In genomic region chr15:92661961-92662360, GRCh38 we compare ENCODE assay signal across 31 cellular contexts.
"Had no signal": no experiment of that assay in that cellular context is flagged by ENCODE, and none has a peak within 500 bp of the region (broad histone marks: within the 10 kb centered on the region; RNA-seq: fewer than 3 reads in every experiment).

No MANE protein-coding gene starts in this region.

- H3K27ac ChIP-seq: esophagus squamous epithelium, heart right ventricle, left lung, neural progenitor cell, parathyroid adenoma, prostate gland, sigmoid colon, testis, tibial artery, upper lobe of left lung had no signal

- H3K4me1 ChIP-seq: parathyroid adenoma, prostate gland had no signal

- H3K4me3 ChIP-seq: esophagus squamous epithelium, heart right ventricle, left lung, mucosa of descending colon, neural progenitor cell, prostate gland, sigmoid colon, stomach, testis, tibial artery, upper lobe of left lung had no signal

- H3K4me2 ChIP-seq: neural progenitor cell had no signal

- DNase-seq: cortex of kidney; effector memory CD8-positive, alpha-beta T cell; erythroblast; esophagus squamous epithelium; foreskin melanocyte; glutamatergic neuron; heart right ventricle; hypothalamus; immature natural killer cell; left cardiac atrium; left lung; mesenchymal stem cell; mucosa of descending colon; naive B cell; right cardiac atrium; sigmoid colon; stimulated activated CD4-positive, alpha-beta T cell treated with anti-CD3 and anti-CD28 coated beads, Interleukin-2, amount 100 ng/mL, for 24 hours; stimulated activated CD4-positive, alpha-beta T cell treated with anti-CD3 and anti-CD28 coated beads, Interleukin-4, amount 100 ng/mL, for 24 hours; stimulated activated naive CD4-positive, alpha-beta T cell treated with Interleukin-2 at 50 U/mL for 16 hours; stomach; testis; tibial artery; upper lobe of left lung had no signal

- H3K9me3 ChIP-seq: esophagus squamous epithelium, heart right ventricle, left lung, mucosa of descending colon, prostate gland, sigmoid colon, stomach, testis, tibial artery, upper lobe of left lung had no signal

- H3K27me3 ChIP-seq: neural progenitor cell, sigmoid colon, stomach, testis, tibial artery, upper lobe of left lung had no signal

- ATAC-seq: effector memory CD8-positive, alpha-beta T cell; heart right ventricle; left cardiac atrium; left lung; mucosa of descending colon; natural killer cell treated with Interleukin-12 subunit alpha and Interleukin-12 subunit beta and Interleukin-15 and Interleukin-18, amount 100 ng/mL, for 72 hours; right cardiac atrium; stimulated activated effector memory CD8-positive, alpha-beta T cell treated with anti-CD3 and anti-CD28 coated beads, Interleukin-12 subunit alpha, Interleukin-12 subunit beta, amount 100 ng/mL, for 72 hours had no signal

- H3K79me2 ChIP-seq: parathyroid adenoma had no signal

- H3K9ac ChIP-seq: neural progenitor cell, parathyroid adenoma had no signal

- FAIRE-seq: endometrium, keratinocyte, urothelium cell line had no signal

- H2AFZ ChIP-seq: neural progenitor cell, parathyroid adenoma had no signal

- H3K36me3 ChIP-seq: esophagus squamous epithelium, heart right ventricle, left lung, neural progenitor cell, prostate gland, sigmoid colon, stomach, tibial artery, upper lobe of left lung had no signal
